Comparison of ENCODE assay signal across 17 cellular contexts in genomic region chr2:64516651-64517510, GRCh38. TPM values are rescaled to one million over a fixed set of nuclear protein-coding genes. Genes with fewer than 3 reads are reported as not detected.
A peak's percentile ranks its signal among the peaks of the same experiment; 100 is the strongest.
DNase-seq lines count a peak whose midpoint lies in the region; ATAC-seq and TF ChIP-seq lines count a peak whose summit lies in the region.
"Had no signal": no experiment of that assay in that cellular context is flagged by ENCODE, and none has a peak within 500 bp of the region (broad histone marks: within the 10 kb centered on the region; RNA-seq: fewer than 3 reads in every experiment).

No MANE protein-coding gene starts in this region.

- H4K20me1 ChIP-seq in PC-3 (ENCODE audit: low read length): no peaks in the 10 kb centered on the region

- H3K4me2 ChIP-seq in PC-3 (ENCODE audit: low read length): 0 out of 2 replicates have a peak overlapping the region, but pooled peaks have one; percentile 14
- H3K4me2 ChIP-seq in trophoblast cell (ENCODE audit: low read length): no peak overlapping the region
- no peak overlapping the region for H3K4me2 ChIP-seq in mesenchymal stem cell (ENCODE audit: low read length, poor library complexity, severe bottlenecking)

- no peak overlapping the region for H3K27ac Mint-ChIP-seq in chondrocyte (ENCODE audit: unreplicated experiment)
- H3K27ac Mint-ChIP-seq: CD4-positive, alpha-beta memory T cell; HFFc6 had no signal

- H3K36me3 ChIP-seq in PC-3 (ENCODE audit: low read depth, low read length): no peaks in the 10 kb centered on the region
- no peaks in the 10 kb centered on the region for H3K36me3 ChIP-seq in trophoblast cell (ENCODE audit: control insufficient read depth in 1 of 2, insufficient read depth in 2 of 2, low read length in 2 of 2)
- H3K36me3 ChIP-seq in mesenchymal stem cell (ENCODE audit: control insufficient read depth in 1 of 2, insufficient read depth in 2 of 2, low read depth in 1 of 2, low read length in 2 of 2): no peaks in the 10 kb centered on the region
- H3K36me3 ChIP-seq: SJCRH30 had no signal

- H3F3A ChIP-seq in PC-3 (ENCODE audit: low read length, unreplicated experiment): no peaks in the 10 kb centered on the region

- WGBS in trophoblast cell (ENCODE audit: extremely low coverage, insufficient coverage, insufficient read length): no CpG with 5 or more reads among the region's 7 CpGs
- WGBS in mesenchymal stem cell: 82% methylated on average over 7 of the region's 7 CpGs

- no peaks in the 10 kb centered on the region for H3K36me3 Mint-ChIP-seq in chondrocyte (ENCODE audit: low read depth)
- H3K36me3 Mint-ChIP-seq: CD4-positive, alpha-beta memory T cell had no signal

- peak overlapping the region; percentile 61 for H3K23ac ChIP-seq in trophoblast cell (ENCODE audit: low read length)
- H3K23ac ChIP-seq in mesenchymal stem cell (ENCODE audit: low read length in 2 of 2): no peak overlapping the region

- H2BK5ac ChIP-seq in trophoblast cell (ENCODE audit: low read depth, low read length, poor library complexity) (no peak overlapping the region), mesenchymal stem cell (ENCODE audit: low read depth, low read length, poor library complexity, severe bottlenecking) (no peak overlapping the region)

- no peak overlapping the region for H2BK120ac ChIP-seq in trophoblast cell (ENCODE audit: insufficient read depth, low read length, poor library complexity)
- H2BK120ac ChIP-seq in mesenchymal stem cell (ENCODE audit: low read depth, low read length): no peak overlapping the region

- no peaks in the 10 kb centered on the region for H3K79me1 ChIP-seq in trophoblast cell (ENCODE audit: low read length)
- no peaks in the 10 kb centered on the region for H3K79me1 ChIP-seq in mesenchymal stem cell (replicated peaks; ENCODE audit: low read length, poor library complexity, severe bottlenecking)

- POLR2A ChIA-PET in PC-3 (lab: Charles Lee; ENCODE audit: unreplicated experiment): interaction anchor here (0.6 kb wide), 2 partner anchors 9 to 53 kb away, joined by 3 read pairs; no protein-coding TSS in a partner anchor

- no peak overlapping the region for H3K4ac ChIP-seq in trophoblast cell (ENCODE audit: low read depth, low read length)
- no peak overlapping the region for H3K4ac ChIP-seq in mesenchymal stem cell (ENCODE audit: low read depth in 1 of 2, low read length in 2 of 2)

- ATAC-seq in PC-3 (peak; percentile 37), GM21717 (IDR thresholded peaks at IDR 0.05; ENCODE audit: unreplicated experiment) (no peak)

- H3K27me3 ChIP-seq in PC-3 (ENCODE audit: low read length) (no peaks in the 10 kb centered on the region), trophoblast cell (ENCODE audit: insufficient read depth, low read length) (no peaks in the 10 kb centered on the region), mesenchymal stem cell (ENCODE audit: control insufficient read depth in 1 of 2, insufficient read depth in 1 of 2, low read length in 2 of 2) (peaks cover 20 to 40% of the 10 kb centered on the region in 2 experiments)

- H3K18ac ChIP-seq in trophoblast cell (ENCODE audit: low read length) (no peak overlapping the region), mesenchymal stem cell (ENCODE audit: low read depth in 1 of 2, low read length in 2 of 2) (no peak overlapping the region)

- intact Hi-C loops in PC-3 (cut with micrococcal nuclease): no loop called here

- peak overlapping the region; percentile 99 for H3K27ac ChIP-seq in C4-2B
- no peak overlapping the region for H3K27ac ChIP-seq in PC-3 (ENCODE audit: low read length)
- H3K27ac ChIP-seq in trophoblast cell (ENCODE audit: low read depth, low read length): no peak overlapping the region
- no peak overlapping the region for H3K27ac ChIP-seq in mesenchymal stem cell (ENCODE audit: low read length, poor library complexity, severe bottlenecking)
- H3K27ac ChIP-seq: SJCRH30 had no signal

- H3K9me3 ChIP-seq in PC-3 (ENCODE audit: low read length) (no peaks in the 10 kb centered on the region), trophoblast cell (ENCODE audit: insufficient read depth, low read depth, low read length) (no peaks in the 10 kb centered on the region), mesenchymal stem cell (ENCODE audit: control insufficient read depth, low read length) (no peaks in the 10 kb centered on the region)
- H3K9me3 ChIP-seq: SJCRH30 had no signal

- BruUV-seq in PC-3 (replicated peaks; lab: Mats Ljungman, UMichigan): no TSS peak

- no peak overlapping the region for H2BK15ac ChIP-seq in mesenchymal stem cell (ENCODE audit: low read depth, poor library complexity, severe bottlenecking)

- H3K9ac ChIP-seq in PC-3 (ENCODE audit: low read length) (no peak overlapping the region), trophoblast cell (ENCODE audit: low read length) (no peak overlapping the region), mesenchymal stem cell (ENCODE audit: low read length) (no peak overlapping the region)

- H2AFZ ChIP-seq in PC-3 (ENCODE audit: low read length) (no peak overlapping the region), trophoblast cell (ENCODE audit: insufficient read depth, low read length, poor library complexity) (no peak overlapping the region), mesenchymal stem cell (ENCODE audit: low read depth, low read length) (no peak overlapping the region)

- DNase-seq in PC-3 (peak; percentile 57), fibroblast of pulmonary artery (ENCODE audit: low read depth) (peak; percentile 23), trophoblast cell (peak in 1 of 2 donors; percentile 18), mesenchymal stem cell (no peak), chondrocyte (ENCODE audit: low spot score) (no peak)
- DNase-seq: ACHN; CD4-positive, alpha-beta memory T cell; GOT3; HFFc6; IMR-90; Kasumi-1; NCI-H187 treated with DMSO at 0.1 percent for 48 hours; NCI-H2171 treated with DMSO at 0.1 percent for 48 hours; NCI-H510A; SJCRH30 had no signal

- H3K4me3 ChIP-seq in PC-3 (ENCODE audit: low read length) (no peak overlapping the region), fibroblast of pulmonary artery (replicated peaks; ENCODE audit: low read depth, low read length) (no peak overlapping the region), trophoblast cell (ENCODE audit: low read depth, low read length) (no peak overlapping the region), mesenchymal stem cell (ENCODE audit: insufficient read depth in 1 of 2, low read depth in 1 of 2, low read length in 2 of 2) (no peak overlapping the region)
- H3K4me3 ChIP-seq: SJCRH30 had no signal

- TF ChIP-seq CTCF in C4-2B (conservative IDR thresholded peaks at IDR 0.05): no peak
- TF ChIP-seq CTCF in PC-3 (conservative IDR thresholded peaks at IDR 0.05; ENCODE audit: low read depth, low read length): no peak
- TF ChIP-seq CTCF in fibroblast of pulmonary artery (IDR thresholded peaks at IDR 0.05; ENCODE audit: low read length, missing control alignments): no peak
- TF ChIP-seq CTCF in chondrocyte (IDR thresholded peaks at IDR 0.05): no peak

- H3K9me3 Mint-ChIP-seq in chondrocyte (ENCODE audit: low read depth): no peaks in the 10 kb centered on the region
- H3K9me3 Mint-ChIP-seq: CD4-positive, alpha-beta memory T cell; HFFc6 had no signal

- no peak overlapping the region for H4K8ac ChIP-seq in trophoblast cell (ENCODE audit: low read depth, low read length)
- no peak overlapping the region for H4K8ac ChIP-seq in mesenchymal stem cell (ENCODE audit: low read length)

- H3K4me1 ChIP-seq in PC-3 (ENCODE audit: insufficient read depth, low read length) (peaks cover 8% of the 10 kb centered on the region; the same call in 1 of the 2 replicates), trophoblast cell (ENCODE audit: control insufficient read depth in 1 of 2, insufficient read depth in 2 of 2, low read length in 2 of 2) (no peaks in the 10 kb centered on the region), mesenchymal stem cell (ENCODE audit: control insufficient read depth, insufficient read depth, low read depth, low read length) (no peaks in the 10 kb centered on the region)
- H3K4me1 ChIP-seq: SJCRH30 had no signal

- no peak overlapping the region for H4K91ac ChIP-seq in trophoblast cell (ENCODE audit: low read depth, low read length)
- no peak overlapping the region for H4K91ac ChIP-seq in mesenchymal stem cell (ENCODE audit: low read length)

- H3K4me3 Mint-ChIP-seq in chondrocyte (ENCODE audit: unreplicated experiment): no peak overlapping the region
- H3K4me3 Mint-ChIP-seq: CD4-positive, alpha-beta memory T cell; HFFc6 had no signal

- CTCF ChIA-PET in PC-3 (lab: Charles Lee): no interaction called here

- no peaks in the 10 kb centered on the region for H3K9me2 ChIP-seq in PC-3 (replicated peaks; ENCODE audit: low read length)

- no peak overlapping the region for H4K12ac ChIP-seq in trophoblast cell (ENCODE audit: low read depth, low read length)

- H3K79me2 ChIP-seq in PC-3 (ENCODE audit: low read length) (no peaks in the 10 kb centered on the region), trophoblast cell (ENCODE audit: control insufficient read depth, insufficient read depth, low read length, poor library complexity) (no peaks in the 10 kb centered on the region)

- H2AK5ac ChIP-seq in trophoblast cell (ENCODE audit: low read length) (no peak overlapping the region), mesenchymal stem cell (ENCODE audit: low read length, severe bottlenecking) (no peak overlapping the region)

- peaks cover 15% of the 10 kb centered on the region for H3K27me3 Mint-ChIP-seq in chondrocyte (ENCODE audit: low read depth)

- no peaks in the 10 kb centered on the region for H3K4me1 Mint-ChIP-seq in chondrocyte (ENCODE audit: low read depth)
- H3K4me1 Mint-ChIP-seq: CD4-positive, alpha-beta memory T cell had no signal

- H3K14ac ChIP-seq in trophoblast cell (ENCODE audit: low read length) (no peak overlapping the region), mesenchymal stem cell (ENCODE audit: low read length in 2 of 2) (peak overlapping the region in 1 of 2 experiments; percentile 20)

- H2BK12ac ChIP-seq in trophoblast cell (ENCODE audit: low read length): no peak overlapping the region
- H2BK12ac ChIP-seq in mesenchymal stem cell (ENCODE audit: low read length in 2 of 2): no peak overlapping the region

RNA-seq across cellular contexts. Expression of gene AFTPH, which starts 7.2 kb away (rescaled TPM):
- total RNA-seq in PC-3 (2014; rRNA removed): 18.9 and 26.6 TPM in 2 replicates
- 21.9 and 23.3 TPM in 2 replicates for polyA plus RNA-seq in trophoblast cell (2013)
- polyA plus RNA-seq in mesenchymal stem cell (2013, experiment 1 of 2): 10.9 TPM
- 11.9 TPM for polyA plus RNA-seq in mesenchymal stem cell (2013, experiment 2 of 2)
- total RNA-seq in chondrocyte: 14.0 to 17.3 TPM (median 17.0 TPM) in 3 replicates

Comparison
In these comparisons a context has a peak if more than half of its experiments do, and no peak if none do; other contexts are left out.
1. DNase-seq: peak in PC-3 (single experiment) and fibroblast of pulmonary artery (single experiment); none in mesenchymal stem cell (single experiment) and chondrocyte (single experiment).